ENCODE assay signal across 16 cellular contexts in the genomic region with DNA sequence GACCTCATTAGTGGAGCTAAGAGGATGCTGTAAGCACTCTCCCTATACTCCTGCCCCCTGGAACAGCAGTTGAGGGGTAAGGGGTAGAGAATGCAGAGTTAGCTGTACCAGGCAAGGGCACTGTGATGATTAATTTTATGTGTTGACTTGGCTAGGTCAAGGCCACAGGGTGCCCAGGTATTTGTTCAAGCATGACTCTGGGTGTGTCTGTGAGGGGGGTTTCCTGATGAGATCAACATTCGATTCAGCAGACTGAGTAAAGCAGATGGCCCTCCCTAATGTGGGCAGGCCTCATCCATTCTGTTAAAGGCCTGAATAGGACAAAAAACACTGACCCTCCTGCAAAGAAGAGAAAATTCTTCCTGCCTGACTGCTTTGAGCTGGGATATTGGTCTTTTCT.
DNase-seq lines count a peak whose midpoint lies in the region; ATAC-seq, FAIRE-seq and TF ChIP-seq lines count a peak whose summit lies in the region.
"Had no signal": no experiment of that assay in that cellular context is flagged by ENCODE, and none has a peak within 500 bp of the region (broad histone marks: within the 10 kb centered on the region; RNA-seq: fewer than 3 reads in every experiment).

No MANE protein-coding gene starts in this region.

- no peak overlapping the region for H3K18ac ChIP-seq in H1 (ENCODE audit: extremely low read depth, low read length)
- peak overlapping the region; percentile 17 for H3K18ac ChIP-seq in neuronal stem cell (ENCODE audit: low read length)

- H3K36me3 ChIP-seq in H1 (ENCODE audit: control insufficient read depth in 2 of 4, insufficient read depth in 4 of 4, low read length in 3 of 4), result no peaks in the 10 kb centered on the region
- no peaks in the 10 kb centered on the region for H3K36me3 ChIP-seq in neuronal stem cell (replicated peaks in 1 of 2; ENCODE audit: control insufficient read depth in 2 of 2, insufficient read depth in 2 of 2, low read length in 2 of 2)
- H3K36me3 ChIP-seq: BLaER1 treated with 17β-estradiol and CSF1 and Interleukin-3, amounts not matched to agents 10 nM and 100 nM; esophagus squamous epithelium; prostate gland had no signal

- H3K4me2 ChIP-seq in H1 (ENCODE audit: insufficient read depth in 1 of 2, low read depth in 2 of 2, low read length in 2 of 2), result no peak overlapping the region
- H3K4me2 ChIP-seq in neuronal stem cell (ENCODE audit: insufficient read depth, low read length, poor library complexity, severe bottlenecking), result no peak overlapping the region
- H3K4me2 ChIP-seq: BLaER1 treated with 17β-estradiol and CSF1 and Interleukin-3, amounts not matched to agents 10 nM and 100 nM had no signal

- H4K5ac ChIP-seq in H1 (ENCODE audit: insufficient read length, low read depth, low read length), result no peak overlapping the region

- H2BK120ac ChIP-seq in H1 (replicated peaks; ENCODE audit: low read depth, low read length) (no peak overlapping the region), neuronal stem cell (ENCODE audit: low read depth, low read length) (no peak overlapping the region)

- H3K9ac ChIP-seq in H1 (replicated peaks in 1 of 4; ENCODE audit: extremely low read depth in 1 of 4, low read depth in 3 of 4, low read length in 3 of 4) (no peak overlapping the region), neuronal stem cell (ENCODE audit: low read depth, low read length, poor library complexity) (no peak overlapping the region)
- H3K9ac ChIP-seq: BLaER1 treated with 17β-estradiol and CSF1 and Interleukin-3, amounts not matched to agents 10 nM and 100 nM had no signal

- ATAC-seq in GM18907 (IDR thresholded peaks at IDR 0.05; ENCODE audit: unreplicated experiment), result peak; percentile 79
- peak; percentile 52 for ATAC-seq in HG03108 (IDR thresholded peaks at IDR 0.05; ENCODE audit: unreplicated experiment)
- ATAC-seq in GM21529 (IDR thresholded peaks at IDR 0.05; ENCODE audit: unreplicated experiment), result no peak
- no peak for ATAC-seq in GM18505 (IDR thresholded peaks at IDR 0.05; ENCODE audit: unreplicated experiment)

- no peak for FAIRE-seq in H1 (lab: Jason Lieb, UNC)
- FAIRE-seq: astrocyte, TTC549 had no signal

- H2BK20ac ChIP-seq in H1 (ENCODE audit: low read length), result 0 out of 2 replicates have a peak overlapping the region, but pooled peaks have one; percentile 8

- no peak overlapping the region for H2BK5ac ChIP-seq in H1 (ENCODE audit: low read depth, low read length)
- H2BK5ac ChIP-seq in neuronal stem cell (ENCODE audit: low read length), result no peak overlapping the region

- no peak for TF ChIP-seq RAD21 in H1 (IDR thresholded peaks at IDR 0.05 in 1 of 2, conservative IDR thresholded peaks at IDR 0.05 in 1 of 2; ENCODE audit: low read depth in 2 of 2, low read length in 2 of 2)

- H3K56ac ChIP-seq in H1 (replicated peaks; ENCODE audit: insufficient read length, low read depth, low read length), result no peak overlapping the region

- H2BK15ac ChIP-seq in H1 (ENCODE audit: low read length) (no peak overlapping the region), neuronal stem cell (ENCODE audit: low read length) (no peak overlapping the region)

- H3K4me3 ChIP-seq in H1 (ENCODE audit: extremely low read depth in 1 of 4, insufficient read depth in 2 of 4, low read depth in 3 of 4, low read length in 4 of 4), result no peak overlapping the region
- H3K4me3 ChIP-seq in neuronal stem cell (ENCODE audit: low read length in 2 of 2), result no peak overlapping the region
- H3K4me3 ChIP-seq: BLaER1 treated with 17β-estradiol and CSF1 and Interleukin-3, amounts not matched to agents 10 nM and 100 nM; esophagus squamous epithelium; prostate gland had no signal

- DNase-seq in H1 (ENCODE audit: low read depth in 1 of 2, low spot score in 2 of 2), result no peak
- DNase-seq in neuronal stem cell (ENCODE audit: low spot score), result no peak
- DNase-seq in NCI-H526 treated with DMSO at 0.1 percent for 48 hours (lab: John Stamatoyannopoulos, UW), result no peak
- DNase-seq in hippocampal formation (lab: John Stamatoyannopoulos, UW), result no peak
- DNase-seq: activated effector memory CD4-positive, alpha-beta T cell treated with Interleukin-2 at 50 U/mL for 16 hours; esophagus squamous epithelium; hypothalamus; stimulated activated CD4-positive, alpha-beta T cell treated with anti-CD3 and anti-CD28 coated beads, Interleukin-15, amount 100 ng/mL, for 24 hours had no signal

- H4K91ac ChIP-seq in H1 (replicated peaks; ENCODE audit: insufficient read length, low read length) (no peak overlapping the region), neuronal stem cell (ENCODE audit: low read depth, low read length, poor library complexity) (no peak overlapping the region)

- no peaks in the 10 kb centered on the region for H3K23me2 ChIP-seq in H1 (ENCODE audit: low read depth, low read length)

- no peak overlapping the region for H3K23ac ChIP-seq in H1 (ENCODE audit: insufficient read length)
- H3K23ac ChIP-seq in neuronal stem cell (ENCODE audit: low read depth, low read length, poor library complexity), result no peak overlapping the region

- H3K79me1 ChIP-seq in H1 (ENCODE audit: low read depth, low read length) (no peaks in the 10 kb centered on the region), neuronal stem cell (ENCODE audit: low read depth, low read length) (no peaks in the 10 kb centered on the region)

- CTCF ChIA-PET in H1 (lab: Charles Lee; ENCODE audit: partially characterized antibody), result interaction anchor here (0.6 to 1.1 kb wide), 2 partner anchors 22 to 112 kb away, joined by 3 to 4 read pairs; no protein-coding TSS in a partner anchor

- H2AK5ac ChIP-seq in H1 (ENCODE audit: low read depth, low read length) (no peak overlapping the region), neuronal stem cell (ENCODE audit: low read depth, low read length) (peak overlapping the region; percentile 36)

- H3K79me2 ChIP-seq in H1 (ENCODE audit: control insufficient read depth in 1 of 2, insufficient read depth in 2 of 2, low read length in 2 of 2), result no peaks in the 10 kb centered on the region

- TF ChIP-seq CTCF in H1 (IDR thresholded peaks at IDR 0.05; ENCODE audit: control extremely low read depth in 1 of 3, insufficient read depth in 1 of 3, low read depth in 1 of 3, low read length in 3 of 3), result no peak

- H3K9me3 ChIP-seq in H1 (ENCODE audit: insufficient read depth in 2 of 2, low read depth in 1 of 2, low read length in 1 of 2), result no peaks in the 10 kb centered on the region
- H3K9me3 ChIP-seq in neuronal stem cell (replicated peaks in 1 of 2; ENCODE audit: control insufficient read depth in 2 of 2, insufficient read depth in 1 of 2, low read depth in 1 of 2, low read length in 2 of 2), result no peaks in the 10 kb centered on the region
- H3K9me3 ChIP-seq: BLaER1 treated with 17β-estradiol and CSF1 and Interleukin-3, amounts not matched to agents 10 nM and 100 nM; esophagus squamous epithelium; prostate gland had no signal

- H2AFZ ChIP-seq in H1 (ENCODE audit: low read length), result no peak overlapping the region
- no peak overlapping the region for H2AFZ ChIP-seq in neuronal stem cell (ENCODE audit: low read length)

- TF ChIP-seq POLR2A in H1 (IDR thresholded peaks at IDR 0.05; ENCODE audit: control extremely low read depth in 1 of 2, low read depth in 2 of 2, low read length in 2 of 2), result no peak
- TF ChIP-seq POLR2A in GM18505 (IDR thresholded peaks at IDR 0.05; ENCODE audit: borderline replicate concordance, extremely low read depth, insufficient read depth, insufficient read length), result no peak

- H4K8ac ChIP-seq in H1 (ENCODE audit: extremely low read depth, insufficient read depth, low read length), result no peak overlapping the region; the same call in none of the 2 replicates
- no peak overlapping the region for H4K8ac ChIP-seq in neuronal stem cell (ENCODE audit: low read depth, low read length)

- H3K14ac ChIP-seq in H1 (ENCODE audit: insufficient read length) (no peak overlapping the region), neuronal stem cell (ENCODE audit: low read length) (no peak overlapping the region)

- no peak overlapping the region for H3K4ac ChIP-seq in H1 (replicated peaks; ENCODE audit: insufficient read length, low read depth, low read length)
- H3K4ac ChIP-seq in neuronal stem cell (ENCODE audit: low read length), result no peak overlapping the region

- H3K27ac ChIP-seq in H1 (ENCODE audit: low read depth, low read length) (no peak overlapping the region), neuronal stem cell (replicated peaks; ENCODE audit: low read length) (no peak overlapping the region)
- H3K27ac ChIP-seq: BLaER1 treated with 17β-estradiol and CSF1 and Interleukin-3, amounts not matched to agents 10 nM and 100 nM; esophagus squamous epithelium; prostate gland had no signal

- H4K20me1 ChIP-seq in H1 (replicated peaks in 1 of 2; ENCODE audit: control insufficient read depth in 1 of 2, insufficient read depth in 2 of 2, low read length in 2 of 2), result no peaks in the 10 kb centered on the region
- H4K20me1 ChIP-seq: BLaER1 treated with 17β-estradiol and CSF1 and Interleukin-3, amounts not matched to agents 10 nM and 100 nM had no signal

- TF ChIP-seq EP300 in H1 (IDR thresholded peaks at IDR 0.05; ENCODE audit: borderline replicate concordance in 1 of 2, low read depth in 2 of 2, low read length in 2 of 2), result no peak

- H3K27me3 ChIP-seq in H1 (replicated peaks in 1 of 4; ENCODE audit: control insufficient read depth in 3 of 4, extremely low read depth in 1 of 4, insufficient read depth in 3 of 4, low read length in 3 of 4) (no peaks in the 10 kb centered on the region), neuronal stem cell (ENCODE audit: control insufficient read depth in 3 of 3, insufficient read depth in 3 of 3, low read depth in 1 of 3, low read length in 3 of 3) (peaks cover 0 to 35% (median 0%) of the 10 kb centered on the region in 3 experiments)
- H3K27me3 ChIP-seq: BLaER1 treated with 17β-estradiol and CSF1 and Interleukin-3, amounts not matched to agents 10 nM and 100 nM had no signal

- WGBS in H1 (ENCODE audit: extremely low coverage in 1 of 2, insufficient coverage in 1 of 2, insufficient read length in 1 of 2, insufficient replicate concordance in 2 of 2, low coverage in 1 of 2, low lambda C conversion rate in 2 of 2, missing lambda C conversion rate in 1 of 2), 2 experiments, result 79% methylated on average over 1 of the region's 1 CpG; no CpG with 5 or more reads in 1 of the 2 experiments
- no CpG with 5 or more reads among the region's 1 CpG for WGBS in neuronal stem cell (ENCODE audit: extremely low coverage in 2 of 2, insufficient read length in 2 of 2, insufficient replicate concordance in 1 of 2), 2 donors

- H3K4me1 ChIP-seq in H1 (replicated peaks in 1 of 4; ENCODE audit: control insufficient read depth in 3 of 4, insufficient read depth in 4 of 4, low read length in 3 of 4) (no peaks in the 10 kb centered on the region), neuronal stem cell (ENCODE audit: control insufficient read depth in 2 of 2, insufficient read depth in 1 of 2, low read depth in 1 of 2, low read length in 2 of 2) (peaks cover 0 to 19% of the 10 kb centered on the region in 2 donors)

- POLR2A ChIA-PET in H1 (lab: Charles Lee; ENCODE audit: partially characterized antibody), result no interaction called here

- H2BK12ac ChIP-seq in H1 (ENCODE audit: low read depth, low read length) (no peak overlapping the region), neuronal stem cell (ENCODE audit: low read length) (no peak overlapping the region)

TF ChIP-seq in H1, 55 proteins besides CTCF, POLR2A, EP300 and RAD21 (continues in another document):
- TF ChIP-seq NRF1 (IDR thresholded peaks at IDR 0.05; ENCODE audit: low read depth, low read length) (no peak), JUND (IDR thresholded peaks at IDR 0.05; ENCODE audit: low read length) (no peak)

Comparison
In these comparisons a context has a peak if more than half of its experiments do, and no peak if none do; other contexts are left out.
1. ATAC-seq: peak in GM18907 (single experiment) and HG03108 (single experiment); none in GM21529 (single experiment) and GM18505 (single experiment).